ENCODE assay signal across 21 cellular contexts in genomic region chr17:80923211-80924110, GRCh38.
"Had no signal": no experiment of that assay in that cellular context is flagged by ENCODE, and none has a peak within 500 bp of the region (broad histone marks: within the 10 kb centered on the region; RNA-seq: fewer than 3 reads in every experiment).

No MANE protein-coding gene starts in this region.

- FAIRE-seq: endometrium, pancreas had no signal

- H3K36me3 ChIP-seq: thoracic aorta had no signal

- H3K27me3 ChIP-seq: neutrophil, pancreas, upper lobe of left lung had no signal

- ATAC-seq: activated CD4-positive, alpha-beta T cell treated with anti-CD3 and anti-CD28 coated beads for 36 hours; left lobe of liver; natural killer cell; pancreas; right cardiac atrium; stimulated activated naive B cell treated with anti-CD40 and anti-IgM and Interleukin-4, amounts not matched to agents 10 μg/mL and 1 μg/mL and 100 μg/mL, for 72 hours; T-helper 17 cell had no signal

- H3K4me3 ChIP-seq: pancreas, skin epidermis, thoracic aorta, upper lobe of left lung had no signal

- DNase-seq: activated B cell treated with CpG ODN at 0.5 μM for 24 hours; activated CD4-positive, alpha-beta memory T cell treated with anti-CD3 and anti-CD28 coated beads for 36 hours; activated CD4-positive, alpha-beta T cell treated with anti-CD3 and anti-CD28 coated beads for 36 hours; activated effector memory CD4-positive, alpha-beta T cell treated with Interleukin-2 at 50 U/mL for 16 hours; activated naive CD4-positive, alpha-beta T cell treated with anti-CD3 and anti-CD28 coated beads for 36 hours; activated T-cell treated with anti-CD3 and anti-CD28 coated beads, Interleukin-2, amount 50 U/mL, for 48 hours; effector CD4-positive, alpha-beta T cell; foreskin fibroblast; natural killer cell; right cardiac atrium; stimulated activated CD4-positive, alpha-beta T cell treated with anti-CD3 and anti-CD28 coated beads, Interleukin-2, amount 100 ng/mL, for 24 hours; stimulated activated naive B cell treated with anti-CD40 and anti-IgM and Interleukin-4, amounts not matched to agents 10 μg/mL and 1 μg/mL and 100 μg/mL, for 72 hours; SW 1271; T-helper 17 cell had no signal

- H3K27ac ChIP-seq: neutrophil, pancreas, skin epidermis, thoracic aorta, upper lobe of left lung had no signal

- H3K9me3 ChIP-seq: neutrophil, pancreas, thoracic aorta, upper lobe of left lung had no signal

- H3K4me1 ChIP-seq: pancreas had no signal
